ENCODE assay signal across 22 cellular contexts in genomic region chr22:19845369-19845722, GRCh38. TPM values are rescaled to one million over a fixed set of nuclear protein-coding genes. Genes with fewer than 3 reads are reported as not detected.
DNase-seq lines count a peak whose midpoint lies in the region; ATAC-seq, FAIRE-seq and TF ChIP-seq lines count a peak whose summit lies in the region.
"Had no signal": no experiment of that assay in that cellular context is flagged by ENCODE, and none has a peak within 500 bp of the region (broad histone marks: within the 10 kb centered on the region; RNA-seq: fewer than 3 reads in every experiment).

No MANE protein-coding gene starts in this region.

- no peak overlapping the region for H3K9ac ChIP-seq in kidney (ENCODE audit: low read length in 2 of 2)

- no peaks in the 10 kb centered on the region for H3K27me3 ChIP-seq in thoracic aorta (replicated peaks; ENCODE audit: insufficient read depth)
- H3K27me3 ChIP-seq: adrenal gland, pancreas, tibial nerve had no signal

- H3K9me3 ChIP-seq in kidney (ENCODE audit: control insufficient read depth in 1 of 2, low read length in 2 of 2): no peaks in the 10 kb centered on the region
- H3K9me3 ChIP-seq in thoracic aorta: no peaks in the 10 kb centered on the region
- H3K9me3 ChIP-seq: adrenal gland, pancreas had no signal

- CTCF ChIA-PET in RWPE1 (lab: Yijun Ruan, JAX): interaction anchor here (0.7 kb wide), 1 partner anchor 349 kb away, joined by 3 read pairs; no protein-coding TSS in a partner anchor
- CTCF ChIA-PET in T-cell (lab: Charles Lee): no interaction called here

- peaks cover 0 to 4% of the 10 kb centered on the region in 2 donors for H3K36me3 ChIP-seq in kidney (ENCODE audit: control insufficient read depth in 1 of 2, insufficient read depth in 2 of 2, low read length in 2 of 2)
- H3K36me3 ChIP-seq in thoracic aorta: peaks cover 3% of the 10 kb centered on the region
- H3K36me3 ChIP-seq: adrenal gland, pancreas had no signal

- H3K27ac Mint-ChIP-seq in activated T-cell treated with anti-CD3 and anti-CD28 coated beads, Interleukin-2, amount 50 U/mL, for 72 hours: no peak overlapping the region
- H3K27ac Mint-ChIP-seq in activated T-cell treated with anti-CD3 and anti-CD28 coated beads, Interleukin-2, amount 50 U/mL, for 24 hours: no peak overlapping the region
- H3K27ac Mint-ChIP-seq in T-cell: peak overlapping the region in 1 of 2 donors; percentile 61

- H3K27ac ChIP-seq in RWPE1 (peak overlapping the region; percentile 87), kidney (ENCODE audit: low read depth in 2 of 2, low read length in 2 of 2) (no peak overlapping the region), thoracic aorta (peak overlapping the region; percentile 79 to 82)
- H3K27ac ChIP-seq: pancreas had no signal

- intact Hi-C loops in kidney (cut with DNase I): no loop called here

- H3K27me3 Mint-ChIP-seq in activated T-cell treated with anti-CD3 and anti-CD28 coated beads, Interleukin-2, amount 50 U/mL, for 72 hours (ENCODE audit: low read depth): no peaks in the 10 kb centered on the region
- H3K27me3 Mint-ChIP-seq in activated T-cell treated with anti-CD3 and anti-CD28 coated beads, Interleukin-2, amount 50 U/mL, for 24 hours: no peaks in the 10 kb centered on the region
- H3K27me3 Mint-ChIP-seq in T-cell: no peaks in the 10 kb centered on the region
- H3K27me3 Mint-ChIP-seq: CD4-positive, alpha-beta memory T cell had no signal

- H3K4me1 Mint-ChIP-seq in activated T-cell treated with anti-CD3 and anti-CD28 coated beads, Interleukin-2, amount 50 U/mL, for 72 hours (ENCODE audit: low read depth): peaks cover 37% of the 10 kb centered on the region
- H3K4me1 Mint-ChIP-seq in activated T-cell treated with anti-CD3 and anti-CD28 coated beads, Interleukin-2, amount 50 U/mL, for 24 hours (ENCODE audit: low read depth): peaks cover 33% of the 10 kb centered on the region
- peaks cover 34 to 51% (median 47%) of the 10 kb centered on the region in 3 donors for H3K4me1 Mint-ChIP-seq in T-cell

- FAIRE-seq in kidney (lab: Jason Lieb, UNC): no peak
- FAIRE-seq: pancreas had no signal

- ATAC-seq in activated T-cell treated with anti-CD3 and anti-CD28 coated beads, Interleukin-2, amount 50 U/mL, for 72 hours (replicated peaks in 1 of 2): peak; percentile 14 to 20
- no peak for ATAC-seq in thoracic aorta (ENCODE audit: insufficient number of reproducible peaks, low FRiP score, low read depth)
- no peak for ATAC-seq in T-cell (replicated peaks in 1 of 4)
- ATAC-seq: left colon had no signal

- no peaks in the 10 kb centered on the region for H3K9me3 Mint-ChIP-seq in activated T-cell treated with anti-CD3 and anti-CD28 coated beads, Interleukin-2, amount 50 U/mL, for 72 hours
- H3K9me3 Mint-ChIP-seq in activated T-cell treated with anti-CD3 and anti-CD28 coated beads, Interleukin-2, amount 50 U/mL, for 24 hours: no peaks in the 10 kb centered on the region
- no peaks in the 10 kb centered on the region for H3K9me3 Mint-ChIP-seq in T-cell
- H3K9me3 Mint-ChIP-seq: CD4-positive, alpha-beta memory T cell had no signal

- DNase-seq in activated T-cell treated with anti-CD3 and anti-CD28 coated beads, Interleukin-2, amount 50 U/mL, for 72 hours: no peak
- DNase-seq in activated T-cell treated with anti-CD3 and anti-CD28 coated beads, Interleukin-2, amount 50 U/mL, for 24 hours: no peak
- DNase-seq in RWPE1 (ENCODE audit: low spot score): no peak
- peak; percentile 57 for DNase-seq in kidney
- DNase-seq in thoracic aorta (ENCODE audit: low spot score): no peak
- DNase-seq in T-cell: no peak
- no peak for DNase-seq in NCI-H82 treated with DMSO at 0.1 percent for 48 hours (lab: John Stamatoyannopoulos, UW; ENCODE audit: unreplicated experiment)
- no peak for DNase-seq in SK-N-DZ (ENCODE audit: low spot score)
- DNase-seq: activated CD4-positive, alpha-beta T cell treated with anti-CD3 and anti-CD28 coated beads for 4 hours; activated T-cell treated with anti-CD3 and anti-CD28 coated beads, Interleukin-2, amount 50 U/mL, for 1 hour; adrenal gland; HCEC 1CT; left colon; MM.1S; NCI-H1694 treated with DMSO at 0.1 percent for 48 hours; NCI-H446 treated with DMSO at 0.1 percent for 48 hours; SHP77 treated with DMSO at 0.1 percent for 48 hours; stimulated activated CD4-positive, alpha-beta T cell treated with anti-CD3 and anti-CD28 coated beads, Interleukin-2, amount 100 ng/mL, for 48 hours; T-helper 9 cell had no signal

- H3K4me1 ChIP-seq in kidney (ENCODE audit: control insufficient read depth in 1 of 2, insufficient read depth in 1 of 2, low read depth in 1 of 2, low read length in 2 of 2): peaks cover 7 to 13% of the 10 kb centered on the region in 2 donors
- H3K4me1 ChIP-seq in thoracic aorta (ENCODE audit: control insufficient read depth in 1 of 2, low read depth in 2 of 2): peaks cover 17 to 23% of the 10 kb centered on the region in 2 donors

- TF ChIP-seq CTCF in RWPE1 (conservative IDR thresholded peaks at IDR 0.05; ENCODE audit: low read depth): no peak
- no peak for TF ChIP-seq CTCF in kidney (IDR thresholded peaks at IDR 0.05; ENCODE audit: borderline replicate concordance, extremely low read depth, insufficient read depth)
- TF ChIP-seq CTCF in thoracic aorta (IDR thresholded peaks at IDR 0.05): no peak

- POLR2A ChIA-PET in RWPE1 (lab: Yijun Ruan, JAX; ENCODE audit: low non-redundant PET): no interaction called here
- POLR2A ChIA-PET in T-cell (lab: Charles Lee): no interaction called here

- no peak overlapping the region for H3K4me3 ChIP-seq in kidney (ENCODE audit: low read length in 2 of 2)
- H3K4me3 ChIP-seq in thoracic aorta: no peak overlapping the region
- H3K4me3 ChIP-seq: adrenal gland, pancreas, tibial nerve had no signal

- H3K36me3 Mint-ChIP-seq in activated T-cell treated with anti-CD3 and anti-CD28 coated beads, Interleukin-2, amount 50 U/mL, for 72 hours (ENCODE audit: insufficient read depth in 2 of 2): peaks cover 0 to 6% of the 10 kb centered on the region in 2 donors
- peaks cover 40% of the 10 kb centered on the region for H3K36me3 Mint-ChIP-seq in activated T-cell treated with anti-CD3 and anti-CD28 coated beads, Interleukin-2, amount 50 U/mL, for 24 hours (ENCODE audit: low read depth)
- H3K36me3 Mint-ChIP-seq in T-cell: peaks cover 8% of the 10 kb centered on the region

- no peak overlapping the region for H3K4me3 Mint-ChIP-seq in activated T-cell treated with anti-CD3 and anti-CD28 coated beads, Interleukin-2, amount 50 U/mL, for 72 hours
- no peak overlapping the region for H3K4me3 Mint-ChIP-seq in activated T-cell treated with anti-CD3 and anti-CD28 coated beads, Interleukin-2, amount 50 U/mL, for 24 hours
- H3K4me3 Mint-ChIP-seq in T-cell: peak overlapping the region in 1 of 3 donors; percentile 67

RNA-seq across cellular contexts. Expression of gene GNB1L, which starts 9.3 kb away (rescaled TPM):
- 10 to 100 TPM; 13.9 to 20.5 TPM for total RNA-seq in activated T-cell treated with anti-CD3 and anti-CD28 coated beads, Interleukin-2, amount 50 U/mL, for 72 hours
- total RNA-seq in kidney (4.4 TPM), thoracic aorta (1 to 10 TPM; 2.3 to 7.7 TPM), T-cell (10 to 100 TPM in 3 of 5 donors, 1 to 10 TPM in 2; 4.8 to 13.7 (median 12.9) TPM)
- polyA plus RNA-seq in kidney (ENCODE audit: insufficient read depth, low read depth, low replicate concordance): 4.0 TPM
- 10.7 and 14.6 TPM in 2 replicates for polyA plus RNA-seq in SK-N-DZ (2014; cell fraction: cytosol; rRNA removed)
- 7.8 and 8.6 TPM in 2 replicates for polyA plus RNA-seq in SK-N-DZ (2014; cell fraction: nucleus; rRNA removed)

RNA-seq across cellular contexts. Expression of gene RTL10, which starts 9.3 kb away (rescaled TPM):
- total RNA-seq in activated T-cell treated with anti-CD3 and anti-CD28 coated beads, Interleukin-2, amount 50 U/mL, for 72 hours: 10 to 100 TPM; 15.0 to 16.3 TPM
- 16.7 TPM for total RNA-seq in kidney
- polyA plus RNA-seq in kidney (ENCODE audit: insufficient read depth, low read depth, low replicate concordance): 8.8 TPM
- 10 to 100 TPM; 11.8 to 17.2 TPM for total RNA-seq in thoracic aorta
- total RNA-seq in T-cell: 10 to 100 TPM; 21.1 to 35.1 (median 28.5) TPM
- polyA plus RNA-seq in SK-N-DZ (2014; cell fraction: cytosol; rRNA removed): 11.0 and 14.0 TPM in 2 replicates
- polyA plus RNA-seq in SK-N-DZ (2014; cell fraction: nucleus; rRNA removed): 10.2 and 16.6 TPM in 2 replicates

Comparison
In these comparisons a context has a peak if more than half of its experiments do, and no peak if none do; other contexts are left out.
1. ATAC-seq: peak in activated T-cell treated with anti-CD3 and anti-CD28 coated beads, Interleukin-2, amount 50 U/mL, for 72 hours (2 of 2); none in thoracic aorta (single experiment) and T-cell (0 of 4).
2. H3K27ac ChIP-seq: peak in RWPE1 (single experiment) and thoracic aorta (2 of 2); none in kidney (0 of 2).